3 cellular contexts compared by ENCODE assay signal in the genomic region with DNA sequence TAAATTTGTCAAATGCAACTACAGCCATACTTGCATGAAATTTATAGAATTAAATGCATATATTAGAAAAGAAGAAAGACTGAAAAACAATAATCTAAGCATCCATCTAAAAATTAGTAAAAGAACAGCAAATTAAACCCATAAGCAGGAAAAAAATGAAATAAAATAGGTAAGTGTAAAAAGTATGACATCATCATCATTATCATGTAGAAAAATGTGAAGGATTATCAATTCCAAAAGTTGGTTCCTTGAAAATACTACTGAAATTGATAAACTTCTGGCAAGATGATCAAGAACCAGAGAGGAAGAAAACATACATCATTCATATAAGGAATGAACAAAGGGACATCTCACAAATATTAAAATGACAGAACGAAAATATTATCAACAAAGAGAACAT.
A peak's percentile ranks its signal among the peaks of the same experiment; 100 is the strongest.
TF ChIP-seq lines count a peak whose summit lies in the region.

No MANE protein-coding gene starts in this region.

TF ChIP-seq in HEK293, 187 proteins besides CTCF, POLR2A, EP300 and RAD21 (continued from another document):
- TF ChIP-seq, protein P1, sequence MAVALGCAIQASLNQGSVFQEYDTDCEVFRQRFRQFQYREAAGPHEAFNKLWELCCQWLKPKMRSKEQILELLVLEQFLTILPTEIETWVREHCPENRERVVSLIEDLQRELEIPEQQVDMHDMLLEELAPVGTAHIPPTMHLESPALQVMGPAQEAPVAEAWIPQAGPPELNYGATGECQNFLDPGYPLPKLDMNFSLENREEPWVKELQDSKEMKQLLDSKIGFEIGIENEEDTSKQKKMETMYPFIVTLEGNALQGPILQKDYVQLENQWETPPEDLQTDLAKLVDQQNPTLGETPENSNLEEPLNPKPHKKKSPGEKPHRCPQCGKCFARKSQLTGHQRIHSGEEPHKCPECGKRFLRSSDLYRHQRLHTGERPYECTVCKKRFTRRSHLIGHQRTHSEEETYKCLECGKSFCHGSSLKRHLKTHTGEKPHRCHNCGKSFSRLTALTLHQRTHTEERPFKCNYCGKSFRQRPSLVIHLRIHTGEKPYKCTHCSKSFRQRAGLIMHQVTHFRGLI (tag by site-specific recombination; IDR thresholded peaks at IDR 0.05), result no peak
- TF ChIP-seq, protein P2, sequence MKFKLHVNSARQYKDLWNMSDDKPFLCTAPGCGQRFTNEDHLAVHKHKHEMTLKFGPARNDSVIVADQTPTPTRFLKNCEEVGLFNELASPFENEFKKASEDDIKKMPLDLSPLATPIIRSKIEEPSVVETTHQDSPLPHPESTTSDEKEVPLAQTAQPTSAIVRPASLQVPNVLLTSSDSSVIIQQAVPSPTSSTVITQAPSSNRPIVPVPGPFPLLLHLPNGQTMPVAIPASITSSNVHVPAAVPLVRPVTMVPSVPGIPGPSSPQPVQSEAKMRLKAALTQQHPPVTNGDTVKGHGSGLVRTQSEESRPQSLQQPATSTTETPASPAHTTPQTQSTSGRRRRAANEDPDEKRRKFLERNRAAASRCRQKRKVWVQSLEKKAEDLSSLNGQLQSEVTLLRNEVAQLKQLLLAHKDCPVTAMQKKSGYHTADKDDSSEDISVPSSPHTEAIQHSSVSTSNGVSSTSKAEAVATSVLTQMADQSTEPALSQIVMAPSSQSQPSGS (tag by site-specific recombination; IDR thresholded peaks at IDR 0.05; ENCODE audit: low read depth), result peak; percentile 93
- no peak for TF ChIP-seq ZNF37A (tag by site-specific recombination; IDR thresholded peaks at IDR 0.05)
- TF ChIP-seq ZNF768 (tag by site-specific recombination; IDR thresholded peaks at IDR 0.05), result no peak
- no peak for TF ChIP-seq ZNF837 (tag by site-specific recombination; IDR thresholded peaks at IDR 0.05)

TF ChIP-seq in K562, 482 proteins besides CTCF, POLR2A, EP300 and RAD21:
- TF ChIP-seq, protein P3, sequence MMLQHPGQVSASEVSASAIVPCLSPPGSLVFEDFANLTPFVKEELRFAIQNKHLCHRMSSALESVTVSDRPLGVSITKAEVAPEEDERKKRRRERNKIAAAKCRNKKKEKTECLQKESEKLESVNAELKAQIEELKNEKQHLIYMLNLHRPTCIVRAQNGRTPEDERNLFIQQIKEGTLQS (IDR thresholded peaks at IDR 0.05), result peak; percentile 88
- TF ChIP-seq, protein P3 (CRISPR knock-in tag; conservative IDR thresholded peaks at IDR 0.05), result no peak
- TF ChIP-seq FUS (optimal IDR thresholded peaks at IDR 0.05; ENCODE audit: low read depth, low read length) (no peak), ZNF146 (CRISPR knock-in tag; IDR thresholded peaks at IDR 0.05; ENCODE audit: unreplicated experiment) (no peak), ATF7 (IDR thresholded peaks at IDR 0.05) (peak; percentile 60; the same call in 1 of the 2 replicates)

TF ChIP-seq in GM23338, 12 proteins besides CTCF, POLR2A, EP300 and RAD21:
- TF ChIP-seq, protein P4, sequence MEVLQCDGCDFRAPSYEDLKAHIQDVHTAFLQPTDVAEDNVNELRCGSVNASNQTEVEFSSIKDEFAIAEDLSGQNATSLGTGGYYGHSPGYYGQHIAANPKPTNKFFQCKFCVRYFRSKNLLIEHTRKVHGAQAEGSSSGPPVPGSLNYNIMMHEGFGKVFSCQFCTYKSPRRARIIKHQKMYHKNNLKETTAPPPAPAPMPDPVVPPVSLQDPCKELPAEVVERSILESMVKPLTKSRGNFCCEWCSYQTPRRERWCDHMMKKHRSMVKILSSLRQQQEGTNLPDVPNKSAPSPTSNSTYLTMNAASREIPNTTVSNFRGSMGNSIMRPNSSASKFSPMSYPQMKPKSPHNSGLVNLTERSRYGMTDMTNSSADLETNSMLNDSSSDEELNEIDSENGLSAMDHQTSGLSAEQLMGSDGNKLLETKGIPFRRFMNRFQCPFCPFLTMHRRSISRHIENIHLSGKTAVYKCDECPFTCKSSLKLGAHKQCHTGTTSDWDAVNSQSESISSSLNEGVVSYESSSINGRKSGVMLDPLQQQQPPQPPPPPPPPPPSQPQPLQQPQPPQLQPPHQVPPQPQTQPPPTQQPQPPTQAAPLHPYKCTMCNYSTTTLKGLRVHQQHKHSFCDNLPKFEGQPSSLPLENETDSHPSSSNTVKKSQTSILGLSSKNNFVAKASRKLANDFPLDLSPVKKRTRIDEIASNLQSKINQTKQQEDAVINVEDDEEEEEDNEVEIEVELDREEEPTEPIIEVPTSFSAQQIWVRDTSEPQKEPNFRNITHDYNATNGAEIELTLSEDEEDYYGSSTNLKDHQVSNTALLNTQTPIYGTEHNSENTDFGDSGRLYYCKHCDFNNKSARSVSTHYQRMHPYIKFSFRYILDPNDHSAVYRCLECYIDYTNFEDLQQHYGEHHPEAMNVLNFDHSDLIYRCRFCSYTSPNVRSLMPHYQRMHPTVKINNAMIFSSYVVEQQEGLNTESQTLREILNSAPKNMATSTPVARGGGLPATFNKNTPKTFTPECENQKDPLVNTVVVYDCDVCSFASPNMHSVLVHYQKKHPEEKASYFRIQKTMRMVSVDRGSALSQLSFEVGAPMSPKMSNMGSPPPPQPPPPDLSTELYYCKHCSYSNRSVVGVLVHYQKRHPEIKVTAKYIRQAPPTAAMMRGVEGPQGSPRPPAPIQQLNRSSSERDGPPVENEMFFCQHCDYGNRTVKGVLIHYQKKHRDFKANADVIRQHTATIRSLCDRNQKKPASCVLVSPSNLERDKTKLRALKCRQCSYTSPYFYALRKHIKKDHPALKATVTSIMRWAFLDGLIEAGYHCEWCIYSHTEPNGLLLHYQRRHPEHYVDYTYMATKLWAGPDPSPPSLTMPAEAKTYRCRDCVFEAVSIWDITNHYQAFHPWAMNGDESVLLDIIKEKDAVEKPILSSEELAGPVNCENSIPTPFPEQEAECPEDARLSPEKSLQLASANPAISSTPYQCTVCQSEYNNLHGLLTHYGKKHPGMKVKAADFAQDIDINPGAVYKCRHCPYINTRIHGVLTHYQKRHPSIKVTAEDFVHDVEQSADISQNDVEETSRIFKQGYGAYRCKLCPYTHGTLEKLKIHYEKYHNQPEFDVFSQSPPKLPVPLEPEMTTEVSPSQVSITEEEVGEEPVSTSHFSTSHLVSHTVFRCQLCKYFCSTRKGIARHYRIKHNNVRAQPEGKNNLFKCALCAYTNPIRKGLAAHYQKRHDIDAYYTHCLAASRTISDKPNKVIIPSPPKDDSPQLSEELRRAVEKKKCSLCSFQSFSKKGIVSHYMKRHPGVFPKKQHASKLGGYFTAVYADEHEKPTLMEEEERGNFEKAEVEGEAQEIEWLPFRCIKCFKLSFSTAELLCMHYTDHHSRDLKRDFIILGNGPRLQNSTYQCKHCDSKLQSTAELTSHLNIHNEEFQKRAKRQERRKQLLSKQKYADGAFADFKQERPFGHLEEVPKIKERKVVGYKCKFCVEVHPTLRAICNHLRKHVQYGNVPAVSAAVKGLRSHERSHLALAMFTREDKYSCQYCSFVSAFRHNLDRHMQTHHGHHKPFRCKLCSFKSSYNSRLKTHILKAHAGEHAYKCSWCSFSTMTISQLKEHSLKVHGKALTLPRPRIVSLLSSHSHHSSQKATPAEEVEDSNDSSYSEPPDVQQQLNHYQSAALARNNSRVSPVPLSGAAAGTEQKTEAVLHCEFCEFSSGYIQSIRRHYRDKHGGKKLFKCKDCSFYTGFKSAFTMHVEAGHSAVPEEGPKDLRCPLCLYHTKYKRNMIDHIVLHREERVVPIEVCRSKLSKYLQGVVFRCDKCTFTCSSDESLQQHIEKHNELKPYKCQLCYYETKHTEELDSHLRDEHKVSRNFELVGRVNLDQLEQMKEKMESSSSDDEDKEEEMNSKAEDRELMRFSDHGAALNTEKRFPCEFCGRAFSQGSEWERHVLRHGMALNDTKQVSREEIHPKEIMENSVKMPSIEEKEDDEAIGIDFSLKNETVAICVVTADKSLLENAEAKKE (CRISPR knock-in tag; IDR thresholded peaks at IDR 0.05), result no peak
- TF ChIP-seq, protein P5, sequence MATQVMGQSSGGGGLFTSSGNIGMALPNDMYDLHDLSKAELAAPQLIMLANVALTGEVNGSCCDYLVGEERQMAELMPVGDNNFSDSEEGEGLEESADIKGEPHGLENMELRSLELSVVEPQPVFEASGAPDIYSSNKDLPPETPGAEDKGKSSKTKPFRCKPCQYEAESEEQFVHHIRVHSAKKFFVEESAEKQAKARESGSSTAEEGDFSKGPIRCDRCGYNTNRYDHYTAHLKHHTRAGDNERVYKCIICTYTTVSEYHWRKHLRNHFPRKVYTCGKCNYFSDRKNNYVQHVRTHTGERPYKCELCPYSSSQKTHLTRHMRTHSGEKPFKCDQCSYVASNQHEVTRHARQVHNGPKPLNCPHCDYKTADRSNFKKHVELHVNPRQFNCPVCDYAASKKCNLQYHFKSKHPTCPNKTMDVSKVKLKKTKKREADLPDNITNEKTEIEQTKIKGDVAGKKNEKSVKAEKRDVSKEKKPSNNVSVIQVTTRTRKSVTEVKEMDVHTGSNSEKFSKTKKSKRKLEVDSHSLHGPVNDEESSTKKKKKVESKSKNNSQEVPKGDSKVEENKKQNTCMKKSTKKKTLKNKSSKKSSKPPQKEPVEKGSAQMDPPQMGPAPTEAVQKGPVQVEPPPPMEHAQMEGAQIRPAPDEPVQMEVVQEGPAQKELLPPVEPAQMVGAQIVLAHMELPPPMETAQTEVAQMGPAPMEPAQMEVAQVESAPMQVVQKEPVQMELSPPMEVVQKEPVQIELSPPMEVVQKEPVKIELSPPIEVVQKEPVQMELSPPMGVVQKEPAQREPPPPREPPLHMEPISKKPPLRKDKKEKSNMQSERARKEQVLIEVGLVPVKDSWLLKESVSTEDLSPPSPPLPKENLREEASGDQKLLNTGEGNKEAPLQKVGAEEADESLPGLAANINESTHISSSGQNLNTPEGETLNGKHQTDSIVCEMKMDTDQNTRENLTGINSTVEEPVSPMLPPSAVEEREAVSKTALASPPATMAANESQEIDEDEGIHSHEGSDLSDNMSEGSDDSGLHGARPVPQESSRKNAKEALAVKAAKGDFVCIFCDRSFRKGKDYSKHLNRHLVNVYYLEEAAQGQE (IDR thresholded peaks at IDR 0.05; ENCODE audit: unreplicated experiment), result no peak
